In genomic region chr1:110171134-110171733, GRCh38 we compare ENCODE assay signal across 1 cellular context.
A peak's percentile ranks its signal among the peaks of the same experiment; 100 is the strongest.
TF ChIP-seq lines count a peak whose summit lies in the region.

No MANE protein-coding gene starts in this region.

TF ChIP-seq in SK-N-SH, 30 proteins besides CTCF, POLR2A, EP300 and RAD21 (continued from another document):
- no peak for TF ChIP-seq USF2 (IDR thresholded peaks at IDR 0.05; ENCODE audit: borderline replicate concordance, low read depth, low read length)
- TF ChIP-seq RXRA (IDR thresholded peaks at IDR 0.05; ENCODE audit: borderline replicate concordance, low read depth) = no peak
- TF ChIP-seq TAF1 (IDR thresholded peaks at IDR 0.05; ENCODE audit: borderline replicate concordance, low read depth, low read length) = no peak
- no peak for TF ChIP-seq NRF1 (IDR thresholded peaks at IDR 0.05; ENCODE audit: low read depth, low read length)
- no peak for TF ChIP-seq EZH2phosphoT487 (IDR thresholded peaks at IDR 0.05; ENCODE audit: borderline replicate concordance, low read depth)
- TF ChIP-seq NFIC (IDR thresholded peaks at IDR 0.05; ENCODE audit: borderline replicate concordance) = peak; percentile 38
- TF ChIP-seq FOSL2 (IDR thresholded peaks at IDR 0.05; ENCODE audit: borderline replicate concordance, low read depth) = no peak
- peak; percentile 96 for TF ChIP-seq RCOR1 (IDR thresholded peaks at IDR 0.05; ENCODE audit: low read length)
- 0 out of 2 replicates have a peak, but pooled peaks have one; percentile 9 for TF ChIP-seq IRF3 (IDR thresholded peaks at IDR 0.05; ENCODE audit: low read depth, low read length)
- TF ChIP-seq RFX5 (IDR thresholded peaks at IDR 0.05; ENCODE audit: low read length) = no peak
- TF ChIP-seq MAX (IDR thresholded peaks at IDR 0.05; ENCODE audit: low read depth) = no peak
- TF ChIP-seq GABPA (IDR thresholded peaks at IDR 0.05; ENCODE audit: low read depth) = no peak
- TF ChIP-seq MEF2A (IDR thresholded peaks at IDR 0.05; ENCODE audit: borderline replicate concordance, low read depth) = no peak
- TF ChIP-seq ZBTB33 (IDR thresholded peaks at IDR 0.05; ENCODE audit: borderline replicate concordance, low read depth) = no peak
- peak; percentile 70 for TF ChIP-seq TCF12 (IDR thresholded peaks at IDR 0.05)
- no peak; the same call in none of the 2 replicates for TF ChIP-seq MXI1 (IDR thresholded peaks at IDR 0.05; ENCODE audit: low read depth, low read length)
- TF ChIP-seq PBX3 (IDR thresholded peaks at IDR 0.05) = peak; percentile 33
- no peak for TF ChIP-seq REST (IDR thresholded peaks at IDR 0.05; ENCODE audit: low read depth, low read length)
- TF ChIP-seq POLR2AphosphoS5 (IDR thresholded peaks at IDR 0.05; ENCODE audit: low read depth, low read length) = peak; percentile 57; the same call in 1 of the 2 replicates
- no peak for TF ChIP-seq FOXM1 (IDR thresholded peaks at IDR 0.05; ENCODE audit: low read depth)
- TF ChIP-seq YY1 (IDR thresholded peaks at IDR 0.05; ENCODE audit: low read depth) = no peak
- TF ChIP-seq SMC3 (IDR thresholded peaks at IDR 0.05; ENCODE audit: low read depth, low read length) = no peak; the same call in 1 of the 2 replicates
- TF ChIP-seq FOXJ3 (CRISPR knock-in tag; IDR thresholded peaks at IDR 0.05) = peak; percentile 94
